ENCODE assay signal across 21 cellular contexts in genomic region chr5:101676646-101677045, GRCh38.
DNase-seq lines count a peak whose midpoint lies in the region; ATAC-seq, FAIRE-seq and TF ChIP-seq lines count a peak whose summit lies in the region.
"Had no signal": no experiment of that assay in that cellular context is flagged by ENCODE, and none has a peak within 500 bp of the region (broad histone marks: within the 10 kb centered on the region; RNA-seq: fewer than 3 reads in every experiment).

No MANE protein-coding gene starts in this region.

- no peak for TF ChIP-seq RAD21 in A549 (conservative IDR thresholded peaks at IDR 0.05 in 1 of 2, IDR thresholded peaks at IDR 0.05 in 1 of 2)

- DNase-seq in NCI-H2029 treated with DMSO at 0.1 percent for 48 hours (lab: John Stamatoyannopoulos, UW) (peak; percentile 32), NCI-H2029 (lab: John Stamatoyannopoulos, UW) (no peak), A549 (ENCODE audit: low read depth in 1 of 2, low spot score in 1 of 2) (peak in 1 of 2 experiments; percentile 53), NCI-H2196 (lab: John Stamatoyannopoulos, UW; ENCODE audit: unreplicated experiment) (peak; percentile 19), adipocyte (ENCODE audit: low read depth) (peak; percentile 4), natural killer cell (no peak), vagina (ENCODE audit: extremely low spot score in 2 of 2) (no peak), GM13976 (ENCODE audit: low spot score) (no peak)
- DNase-seq: Calu3; CD4-positive, alpha-beta memory T cell; DMS 273 treated with DMSO at 0.1 percent for 48 hours; DMS53; GM23248 had no signal

- peak in 1 of 2 experiments; percentile 44; a peak in 3 of 6 replicates for ATAC-seq in A549
- no peak for ATAC-seq in natural killer cell
- ATAC-seq: HepG2 had no signal

- H3K4me1 Mint-ChIP-seq in natural killer cell = no peaks in the 10 kb centered on the region
- H3K4me1 Mint-ChIP-seq: CD4-positive, alpha-beta memory T cell had no signal

- no peak for TF ChIP-seq CTCF in A549 (IDR thresholded peaks at IDR 0.05)
- no peak for TF ChIP-seq CTCF in natural killer cell (IDR thresholded peaks at IDR 0.05)
- TF ChIP-seq CTCF in vagina (IDR thresholded peaks at IDR 0.05) = no peak
- no peak for TF ChIP-seq CTCF in GM13976 (IDR thresholded peaks at IDR 0.05; ENCODE audit: borderline replicate concordance, control extremely low read depth, extremely low read depth, insufficient read depth, missing control alignments)

- CTCF ChIA-PET in A549 (lab: Yijun Ruan, JAX) = interaction anchor here (0.7 kb wide), 1 partner anchor 17 kb away, joined by 3 read pairs; no protein-coding TSS in a partner anchor

- TF ChIP-seq EP300 in A549 (IDR thresholded peaks at IDR 0.05) = no peak

- H3K9me3 ChIP-seq in A549 (no peaks in the 10 kb centered on the region), adipocyte (ENCODE audit: control insufficient read depth, low read length) (no peaks in the 10 kb centered on the region), vagina (no peaks in the 10 kb centered on the region)
- H3K9me3 ChIP-seq: BLaER1, HAP-1 had no signal

- H3K27ac Mint-ChIP-seq in natural killer cell = no peak overlapping the region
- H3K27ac Mint-ChIP-seq: CD4-positive, alpha-beta memory T cell had no signal

- no peak overlapping the region for H3K4me3 Mint-ChIP-seq in natural killer cell
- H3K4me3 Mint-ChIP-seq: CD14-positive monocyte; CD4-positive, alpha-beta memory T cell had no signal

- peak overlapping the region; percentile 19 for H3K4me2 ChIP-seq in A549
- H3K4me2 ChIP-seq: BLaER1 had no signal

- no peaks in the 10 kb centered on the region for H3K27me3 Mint-ChIP-seq in natural killer cell (ENCODE audit: low read depth in 2 of 2)
- H3K27me3 Mint-ChIP-seq: CD4-positive, alpha-beta memory T cell had no signal

- 0 out of 3 replicates have a peak, but pooled peaks cover 19% of the 10 kb centered on the region for H3K4me1 ChIP-seq in A549
- peaks cover 30% of the 10 kb centered on the region for H3K4me1 ChIP-seq in adipocyte (ENCODE audit: control insufficient read depth, insufficient read depth, low read length)
- H3K4me1 ChIP-seq in vagina = no peaks in the 10 kb centered on the region
- H3K4me1 ChIP-seq: BLaER1, HAP-1 had no signal

- no peak for TF ChIP-seq POLR2A in A549 (IDR thresholded peaks at IDR 0.05; ENCODE audit: low read length)
- TF ChIP-seq POLR2A in vagina (IDR thresholded peaks at IDR 0.05) = no peak

- H3K36me3 ChIP-seq in adipocyte (ENCODE audit: control insufficient read depth, insufficient read depth, low read length, severe bottlenecking) = no peaks in the 10 kb centered on the region
- H3K36me3 ChIP-seq in vagina = no peaks in the 10 kb centered on the region
- H3K36me3 ChIP-seq: BLaER1, HAP-1 had no signal

- H3K9ac ChIP-seq in adipocyte (ENCODE audit: low read length) = no peak overlapping the region
- H3K9ac ChIP-seq: BLaER1, GM23248 had no signal

- in situ Hi-C loops in GM13976 (cut with MboI; ENCODE audit: low sequenced_read_pairs, unreplicated experiment) = no loop called here

- no peak overlapping the region; a peak in 1 of 6 replicates for H3K27ac ChIP-seq in A549
- H3K27ac ChIP-seq in vagina = no peak overlapping the region
- H3K27ac ChIP-seq: 22Rv1, BLaER1, GM23248 had no signal

- FAIRE-seq in A549 (lab: Jason Lieb, UNC) = no peak
- FAIRE-seq: G401.6, GM12891, GM18507, HepG2 had no signal

- no peaks in the 10 kb centered on the region for H3K27me3 ChIP-seq in adipocyte (replicated peaks; ENCODE audit: control insufficient read depth, insufficient read depth, low read length)
- H3K27me3 ChIP-seq in vagina = no peaks in the 10 kb centered on the region
- H3K27me3 ChIP-seq: BLaER1 had no signal

- 7% methylated on average over 2 of the region's 2 CpGs for WGBS in A549 (ENCODE audit: missing lambda C conversion rate)

- H3K36me3 Mint-ChIP-seq in natural killer cell = no peaks in the 10 kb centered on the region
- H3K36me3 Mint-ChIP-seq: CD14-positive monocyte; CD4-positive, alpha-beta memory T cell had no signal

- H3K4me3 ChIP-seq in A549 (no peak overlapping the region), adipocyte (ENCODE audit: low read length) (no peak overlapping the region), vagina (no peak overlapping the region)
- H3K4me3 ChIP-seq: BLaER1, GM23248, HAP-1 had no signal

- H3K9me3 Mint-ChIP-seq in natural killer cell = peaks cover 0 to 2% of the 10 kb centered on the region in 2 donors
- H3K9me3 Mint-ChIP-seq: CD14-positive monocyte; CD4-positive, alpha-beta memory T cell had no signal

- intact Hi-C loops in natural killer cell (cut with micrococcal nuclease) = no loop called here
- intact Hi-C loops in vagina (cut with DNase I) = no loop called here

- POLR2A ChIA-PET in A549 (lab: Yijun Ruan, JAX) = no interaction called here

TF ChIP-seq in A549, 52 proteins besides CTCF, POLR2A, EP300 and RAD21:
- TF ChIP-seq, protein P1, sequence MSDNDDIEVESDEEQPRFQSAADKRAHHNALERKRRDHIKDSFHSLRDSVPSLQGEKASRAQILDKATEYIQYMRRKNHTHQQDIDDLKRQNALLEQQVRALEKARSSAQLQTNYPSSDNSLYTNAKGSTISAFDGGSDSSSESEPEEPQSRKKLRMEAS (IDR thresholded peaks at IDR 0.05) = no peak
- TF ChIP-seq GATA3 (IDR thresholded peaks at IDR 0.05; ENCODE audit: borderline replicate concordance) = peak; percentile 31; the same call in 1 of the 2 replicates
- TF ChIP-seq CEBPB (IDR thresholded peaks at IDR 0.05) = peak in 1 of 2 experiments; percentile 41; a peak in 1 of 4 replicates

Comparison
In these comparisons a context has a peak if more than half of its experiments do, and no peak if none do; other contexts are left out.
1. DNase-seq: peak in NCI-H2029 treated with DMSO at 0.1 percent for 48 hours (single experiment), NCI-H2196 (single experiment) and adipocyte (single experiment); none in NCI-H2029 (single experiment), natural killer cell (single experiment), vagina (0 of 2) and GM13976 (single experiment).